ENCODE assay signal across 17 cellular contexts in the genomic region with DNA sequence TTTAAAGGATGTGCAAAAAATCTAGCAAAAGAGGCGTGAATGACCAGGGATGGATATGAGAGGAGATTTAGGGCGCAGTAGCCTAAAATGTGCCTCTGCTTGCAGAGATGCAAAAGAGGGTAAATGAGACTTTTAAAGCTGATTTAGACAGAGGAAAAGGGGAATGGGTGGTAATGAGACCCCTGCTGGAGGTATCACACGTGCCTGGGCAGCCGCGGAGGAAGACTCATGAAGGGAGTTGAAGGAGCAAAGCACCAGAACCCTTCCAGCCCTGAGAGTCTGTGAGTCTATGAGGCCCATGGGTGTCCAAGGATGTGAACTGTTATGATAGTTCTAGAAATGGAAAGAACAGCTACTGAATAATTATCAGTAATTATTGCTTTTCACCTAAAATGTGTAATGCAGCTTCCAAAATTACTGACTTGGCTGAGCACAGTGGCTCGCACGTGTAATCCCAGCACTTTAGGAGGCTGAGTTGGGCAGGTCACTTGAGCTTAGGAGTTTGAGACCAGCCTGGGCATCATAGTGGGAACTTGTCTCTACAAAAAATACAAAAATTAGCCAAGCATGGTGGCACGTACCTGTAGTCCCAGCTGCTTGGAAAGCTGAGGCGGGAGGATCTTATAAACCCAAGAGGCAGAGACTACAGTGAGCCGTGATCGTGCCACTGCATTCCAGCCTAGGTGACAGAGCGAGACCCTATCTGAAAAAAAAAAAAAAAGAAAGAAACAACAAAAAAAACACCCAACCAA. TPM values are rescaled to one million over a fixed set of nuclear protein-coding genes. Genes with fewer than 3 reads are reported as not detected.
DNase-seq lines count a peak whose midpoint lies in the region; ATAC-seq and TF ChIP-seq lines count a peak whose summit lies in the region.
"Had no signal": no experiment of that assay in that cellular context is flagged by ENCODE, and none has a peak within 500 bp of the region (broad histone marks: within the 10 kb centered on the region; RNA-seq: fewer than 3 reads in every experiment).

No MANE protein-coding gene starts in this region.

- H3F3A ChIP-seq in GM23338 (replicated peaks; ENCODE audit: low read depth) (no peaks in the 10 kb centered on the region; the same call in 1 of the 2 replicates), neural progenitor cell (ENCODE audit: low read depth) (no peaks in the 10 kb centered on the region)

- H3K27ac Mint-ChIP-seq in GM23338 = no peak overlapping the region
- H3K27ac Mint-ChIP-seq in neural progenitor cell = no peak overlapping the region
- no peak overlapping the region for H3K27ac Mint-ChIP-seq in mesothelial cell of epicardium
- H3K27ac Mint-ChIP-seq: HFFc6 had no signal

- H2AFZ ChIP-seq in GM23338 = no peak overlapping the region
- no peak overlapping the region for H2AFZ ChIP-seq in OCI-LY7 (ENCODE audit: low read length)
- no peak overlapping the region for H2AFZ ChIP-seq in neural progenitor cell (replicated peaks)
- H2AFZ ChIP-seq: GM23248 had no signal

- DNase-seq in GM23338 (ENCODE audit: low spot score) (peak; percentile 62), OCI-LY7 (ENCODE audit: low spot score) (no peak), iPS-NIHi11 (ENCODE audit: low spot score) (peak; percentile 48), neural progenitor cell (ENCODE audit: low spot score) (peak; percentile 21), left cardiac atrium (no peak), mesothelial cell of epicardium (ENCODE audit: low spot score in 2 of 2, unreplicated experiment in 2 of 2) (no peak)
- DNase-seq: 8988T, AML-193, Calu3, DMS 273 treated with DMSO at 0.1 percent for 48 hours, GM23248, HCEC 1CT, HFFc6 had no signal

- H3K36me3 Mint-ChIP-seq in GM23338 (ENCODE audit: low read depth) = peaks cover 4% of the 10 kb centered on the region; the same call in 2 of the 3 replicates
- H3K36me3 Mint-ChIP-seq in neural progenitor cell = peaks cover 14% of the 10 kb centered on the region
- H3K36me3 Mint-ChIP-seq in mesothelial cell of epicardium = peaks cover 28% of the 10 kb centered on the region

- H3K27me3 ChIP-seq in GM23338 (ENCODE audit: insufficient read depth) = no peaks in the 10 kb centered on the region
- H3K27me3 ChIP-seq in neural progenitor cell = no peaks in the 10 kb centered on the region
- H3K27me3 ChIP-seq: BLaER1 had no signal

- H3K4me1 ChIP-seq in GM23338 (ENCODE audit: insufficient read depth) = no peaks in the 10 kb centered on the region
- peaks cover 23% of the 10 kb centered on the region for H3K4me1 ChIP-seq in OCI-LY7 (ENCODE audit: insufficient read depth, low read length, poor library complexity, severe bottlenecking)
- H3K4me1 ChIP-seq in neural progenitor cell = no peaks in the 10 kb centered on the region

- H3K79me2 ChIP-seq in GM23338 (replicated peaks; ENCODE audit: insufficient read depth) = no peaks in the 10 kb centered on the region
- H3K79me2 ChIP-seq in OCI-LY7 (ENCODE audit: insufficient read depth, low read depth, low read length) = no peaks in the 10 kb centered on the region
- no peaks in the 10 kb centered on the region for H3K79me2 ChIP-seq in neural progenitor cell (ENCODE audit: low read depth)

- H3K9me3 Mint-ChIP-seq in GM23338 = no peaks in the 10 kb centered on the region
- no peaks in the 10 kb centered on the region for H3K9me3 Mint-ChIP-seq in neural progenitor cell
- H3K9me3 Mint-ChIP-seq in mesothelial cell of epicardium = no peaks in the 10 kb centered on the region
- H3K9me3 Mint-ChIP-seq: HFFc6 had no signal

- H3K36me3 ChIP-seq in GM23338 (ENCODE audit: insufficient read depth) = no peaks in the 10 kb centered on the region
- no peaks in the 10 kb centered on the region for H3K36me3 ChIP-seq in OCI-LY7 (ENCODE audit: insufficient read depth, low read length)
- H3K36me3 ChIP-seq in neural progenitor cell = no peaks in the 10 kb centered on the region
- H3K36me3 ChIP-seq: BLaER1 had no signal

- H3K9me2 ChIP-seq in GM23338 (ENCODE audit: insufficient read depth) (no peaks in the 10 kb centered on the region; the same call in 1 of the 2 replicates), OCI-LY7 (ENCODE audit: insufficient read depth, low read length) (no peaks in the 10 kb centered on the region)

- H3K4me3 ChIP-seq in GM23338 (no peak overlapping the region), OCI-LY7 (ENCODE audit: low read depth, low read length, poor library complexity, severe bottlenecking) (no peak overlapping the region), neural progenitor cell (no peak overlapping the region)
- H3K4me3 ChIP-seq: BLaER1, GM23248 had no signal

- intact Hi-C loops in OCI-LY7 (cut with micrococcal nuclease; ENCODE audit: unreplicated experiment) (no loop called here), left cardiac atrium (cut with DNase I) (no loop called here)

- BruUV-seq in OCI-LY7 (replicated peaks; lab: Mats Ljungman, UMichigan) = no TSS peak

- H3K4me3 Mint-ChIP-seq in GM23338 (no peak overlapping the region), neural progenitor cell (no peak overlapping the region), mesothelial cell of epicardium (no peak overlapping the region)
- H3K4me3 Mint-ChIP-seq: HFFc6 had no signal

- H3K27me3 Mint-ChIP-seq in GM23338 (ENCODE audit: insufficient read depth, low read depth, poor library complexity) = peaks cover 5% of the 10 kb centered on the region
- peaks cover 9% of the 10 kb centered on the region for H3K27me3 Mint-ChIP-seq in neural progenitor cell (ENCODE audit: insufficient read depth, low read depth)
- H3K27me3 Mint-ChIP-seq in mesothelial cell of epicardium (ENCODE audit: low read depth) = no peaks in the 10 kb centered on the region

- no peak overlapping the region for H3K27ac ChIP-seq in GM23338 (ENCODE audit: low read depth)
- H3K27ac ChIP-seq in OCI-LY7 (ENCODE audit: low read depth, low read length, poor library complexity, severe bottlenecking) = no peak overlapping the region
- H3K27ac ChIP-seq in neural progenitor cell = no peak overlapping the region
- H3K27ac ChIP-seq: BLaER1, GM23248, HL-60 had no signal

- H3K9me3 ChIP-seq in OCI-LY7 (ENCODE audit: low read length) (no peaks in the 10 kb centered on the region), neural progenitor cell (ENCODE audit: low read depth) (no peaks in the 10 kb centered on the region)
- H3K9me3 ChIP-seq: BLaER1 had no signal

- H3K4me1 Mint-ChIP-seq in GM23338 (peaks cover 4% of the 10 kb centered on the region; the same call in 2 of the 3 replicates), neural progenitor cell (peaks cover 13% of the 10 kb centered on the region), mesothelial cell of epicardium (peaks cover 5% of the 10 kb centered on the region)

- H3K4me2 ChIP-seq in GM23338 = no peak overlapping the region
- no peak overlapping the region for H3K4me2 ChIP-seq in OCI-LY7 (ENCODE audit: low read length)
- H3K4me2 ChIP-seq in neural progenitor cell = no peak overlapping the region
- H3K4me2 ChIP-seq: BLaER1 had no signal

- no peaks in the 10 kb centered on the region for H4K20me1 ChIP-seq in GM23338 (replicated peaks; ENCODE audit: insufficient read depth)
- H4K20me1 ChIP-seq in OCI-LY7 (ENCODE audit: insufficient read depth, low read length) = no peaks in the 10 kb centered on the region
- H4K20me1 ChIP-seq in neural progenitor cell (ENCODE audit: low read depth) = no peaks in the 10 kb centered on the region
- H4K20me1 ChIP-seq: BLaER1 had no signal

- H3K9ac ChIP-seq in neural progenitor cell = no peak overlapping the region
- H3K9ac ChIP-seq: BLaER1, GM23248 had no signal

- peak; percentile 73 for ATAC-seq in GM23338
- ATAC-seq in HG02610 (IDR thresholded peaks at IDR 0.05; ENCODE audit: unreplicated experiment) = no peak
- ATAC-seq in left cardiac atrium = no peak
- no peak for ATAC-seq in GM21367 (IDR thresholded peaks at IDR 0.05; ENCODE audit: unreplicated experiment)

- CTCF ChIA-PET in OCI-LY7 (lab: Charles Lee; ENCODE audit: unreplicated experiment) = no interaction called here

- POLR2A ChIA-PET in OCI-LY7 (lab: Charles Lee) = interaction anchor here (0.7 kb wide), 1 partner anchor 13 kb away, joined by 3 read pairs; no protein-coding TSS in a partner anchor

- TF ChIP-seq CTCF in GM23338 (conservative IDR thresholded peaks at IDR 0.05; ENCODE audit: low read depth in 2 of 2) (peak; percentile 39 to 52), OCI-LY7 (conservative IDR thresholded peaks at IDR 0.05; ENCODE audit: low read length) (0 out of 2 replicates have a peak, but pooled peaks have one; percentile 17), neural progenitor cell (IDR thresholded peaks at IDR 0.05) (no peak), mesothelial cell of epicardium (IDR thresholded peaks at IDR 0.05; ENCODE audit: unreplicated experiment) (no peak)

TF ChIP-seq in GM23338, 12 proteins besides CTCF, POLR2A, EP300 and RAD21:
- no peak for TF ChIP-seq ZNF114 (CRISPR knock-in tag; IDR thresholded peaks at IDR 0.05)

RNA-seq across cellular contexts. Expression of a gene that starts 38.2 kb away (rescaled TPM):
- 24.4 and 27.8 TPM in 2 replicates for total RNA-seq in GM23338 (2014; rRNA removed; shearing (Covaris generic))
- polyA plus RNA-seq in GM23338 (2016; fragmentation: Nextera tagmentation; extraction: Ambion mirVana) = 13.0 and 14.2 TPM in 2 replicates
- 5.4 and 8.4 TPM in 2 replicates for total RNA-seq in OCI-LY7 (2014; rRNA removed; shearing (Covaris generic))
- total RNA-seq in OCI-LY7 (2022) (6.2 and 7.3 TPM in 2 replicates), neural progenitor cell (ENCODE audit: low replicate concordance) (12.7 and 22.8 TPM in 2 replicates), left cardiac atrium (1 to 10 TPM; 8.9 to 9.3 TPM), mesothelial cell of epicardium (14.4 to 19.9 TPM (median 18.1 TPM) in 3 replicates)

Comparison
In these comparisons a context has a peak if more than half of its experiments do, and no peak if none do; other contexts are left out.
1. DNase-seq: peak in GM23338 (single experiment), iPS-NIHi11 (single experiment) and neural progenitor cell (single experiment); none in OCI-LY7 (single experiment), left cardiac atrium (single experiment) and mesothelial cell of epicardium (0 of 2).
2. CTCF ChIP-seq: peak in GM23338 (2 of 2) and OCI-LY7 (single experiment); none in neural progenitor cell (single experiment) and mesothelial cell of epicardium (single experiment).